In the genomic region with DNA sequence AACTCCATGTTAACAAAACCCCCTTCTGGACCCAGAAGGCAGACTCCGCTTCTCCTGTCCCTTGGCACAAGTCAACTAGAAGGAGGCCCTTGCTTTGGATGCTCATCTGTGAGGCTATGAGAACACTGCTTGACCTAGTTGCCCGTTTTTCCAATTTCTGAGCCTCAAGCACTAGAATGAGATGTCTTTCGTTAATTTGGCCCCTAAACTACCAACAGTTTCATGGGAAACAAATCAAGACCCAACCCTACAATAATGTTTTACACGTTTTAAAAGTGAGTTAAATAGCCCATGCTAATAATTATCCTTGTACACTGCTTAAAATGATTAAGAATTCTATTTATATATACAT, we compare ENCODE assay signal across 8 cellular contexts. TPM values are rescaled to one million over a fixed set of nuclear protein-coding genes. Genes with fewer than 3 reads are reported as not detected.
DNase-seq lines count a peak whose midpoint lies in the region; ATAC-seq and TF ChIP-seq lines count a peak whose summit lies in the region.

No MANE protein-coding gene starts in this region.

- H3K36me3 ChIP-seq in GM23338 (ENCODE audit: insufficient read depth) (no peaks in the 10 kb centered on the region), skeletal muscle satellite cell (ENCODE audit: insufficient read depth, low read length) (no peaks in the 10 kb centered on the region)

- H3K36me3 Mint-ChIP-seq in GM23338 (ENCODE audit: low read depth) = no peaks in the 10 kb centered on the region

- H3K9ac ChIP-seq in skeletal muscle satellite cell (ENCODE audit: low read depth, low read length) = peak overlapping the region; percentile 89

- H3K27me3 ChIP-seq in GM23338 (ENCODE audit: insufficient read depth) = peaks cover 31% of the 10 kb centered on the region
- no peaks in the 10 kb centered on the region for H3K27me3 ChIP-seq in foreskin keratinocyte
- H3K27me3 ChIP-seq in skeletal muscle satellite cell (ENCODE audit: control insufficient read depth, insufficient read depth, low read length) = no peaks in the 10 kb centered on the region

- H3K4me2 ChIP-seq in GM23338 = peak overlapping the region; percentile 95
- H3K4me2 ChIP-seq in skeletal muscle satellite cell (ENCODE audit: low read length) = peak overlapping the region; percentile 93

- H4K20me1 ChIP-seq in GM23338 (replicated peaks; ENCODE audit: insufficient read depth) = no peaks in the 10 kb centered on the region

- no peak for TF ChIP-seq CTCF in GM23338 (conservative IDR thresholded peaks at IDR 0.05; ENCODE audit: low read depth in 2 of 2)
- no peak for TF ChIP-seq CTCF in WI38 (IDR thresholded peaks at IDR 0.05; ENCODE audit: low read depth, low read length)
- TF ChIP-seq CTCF in foreskin keratinocyte (conservative IDR thresholded peaks at IDR 0.05) = no peak

- peak overlapping the region; percentile 85 for H3K4me3 Mint-ChIP-seq in GM23338

- DNase-seq in GM23338 (ENCODE audit: low spot score) (no peak), foreskin keratinocyte (no peak), OCI-M2 (lab: John Stamatoyannopoulos, UW; ENCODE audit: unreplicated experiment) (no peak), NCI-H2029 treated with DMSO at 0.1 percent for 48 hours (lab: John Stamatoyannopoulos, UW) (no peak), inferior parietal cortex (ENCODE audit: extremely low spot score) (no peak), HT-29 (ENCODE audit: low spot score) (no peak)

- H3K9me2 ChIP-seq in GM23338 (ENCODE audit: insufficient read depth) = peaks cover 7% of the 10 kb centered on the region

- peak overlapping the region; percentile 100 for H2AFZ ChIP-seq in GM23338

- no peaks in the 10 kb centered on the region for H3K79me2 ChIP-seq in GM23338 (replicated peaks; ENCODE audit: insufficient read depth)

- H3K4me1 Mint-ChIP-seq in GM23338 = peaks cover 20% of the 10 kb centered on the region

- H3K27me3 Mint-ChIP-seq in GM23338 (ENCODE audit: insufficient read depth, low read depth, poor library complexity) = peaks cover 22% of the 10 kb centered on the region

- H3K9me3 ChIP-seq in skeletal muscle satellite cell (replicated peaks; ENCODE audit: low read length) = no peaks in the 10 kb centered on the region

- ATAC-seq in GM23338 = no peak
- no peak for ATAC-seq in foreskin keratinocyte

- peak overlapping the region; percentile 91; the same call in 1 of the 2 replicates for H3K27ac ChIP-seq in GM23338 (ENCODE audit: low read depth)
- peak overlapping the region; percentile 93 for H3K27ac ChIP-seq in foreskin keratinocyte

- H3F3A ChIP-seq in GM23338 (replicated peaks; ENCODE audit: low read depth) = no peaks in the 10 kb centered on the region; the same call in 1 of the 2 replicates

- H3K4me3 ChIP-seq in GM23338 = peak overlapping the region; percentile 93
- H3K4me3 ChIP-seq in WI38 (ENCODE audit: low read depth, low read length) = peak overlapping the region; percentile 97
- peak overlapping the region; percentile 77 for H3K4me3 ChIP-seq in skeletal muscle satellite cell (ENCODE audit: low read length)

- peak overlapping the region; percentile 98 for H3K27ac Mint-ChIP-seq in GM23338

- no peaks in the 10 kb centered on the region; the same call in 2 of the 3 replicates for H3K9me3 Mint-ChIP-seq in GM23338

- H3K4me1 ChIP-seq in GM23338 (ENCODE audit: insufficient read depth) (peaks cover 16% of the 10 kb centered on the region), foreskin keratinocyte (peaks cover 11% of the 10 kb centered on the region), skeletal muscle satellite cell (ENCODE audit: control insufficient read depth, insufficient read depth, low read length) (peaks cover 3% of the 10 kb centered on the region)

TF ChIP-seq in GM23338, 12 proteins besides CTCF, POLR2A, EP300 and RAD21:
- TF ChIP-seq ZNF331 (CRISPR knock-in tag; IDR thresholded peaks at IDR 0.05; ENCODE audit: low read depth) (no peak), POLR2AphosphoS5 (IDR thresholded peaks at IDR 0.05; ENCODE audit: low read depth) (no peak), ZNF114 (CRISPR knock-in tag; IDR thresholded peaks at IDR 0.05) (0 out of 2 replicates have a peak, but pooled peaks have one; percentile 1), JUNB (IDR thresholded peaks at IDR 0.05; ENCODE audit: unreplicated experiment) (no peak)

RNA-seq across cellular contexts. Expression of a gene that starts 2.2 kb away (rescaled TPM):
- total RNA-seq in GM23338 (2014; rRNA removed; shearing (Covaris generic)) = 2.4 and 4.6 TPM in 2 replicates
- polyA plus RNA-seq in GM23338 (2016; fragmentation: Nextera tagmentation; extraction: Ambion mirVana) = 0.89 and 1.2 TPM in 2 replicates
- 44.7 and 46.4 TPM in 2 replicates for total RNA-seq in foreskin keratinocyte
- 10.3 and 12.2 TPM in 2 replicates for polyA plus RNA-seq in foreskin keratinocyte
- 36.2 and 40.6 TPM in 2 replicates for total RNA-seq in skeletal muscle satellite cell (2012; rRNA removed)
- total RNA-seq in HT-29 (2014; rRNA removed; shearing (Covaris generic)) = not detected in 2 replicates
